Comparison of ENCODE assay signal across 1 cellular context in the genomic region with DNA sequence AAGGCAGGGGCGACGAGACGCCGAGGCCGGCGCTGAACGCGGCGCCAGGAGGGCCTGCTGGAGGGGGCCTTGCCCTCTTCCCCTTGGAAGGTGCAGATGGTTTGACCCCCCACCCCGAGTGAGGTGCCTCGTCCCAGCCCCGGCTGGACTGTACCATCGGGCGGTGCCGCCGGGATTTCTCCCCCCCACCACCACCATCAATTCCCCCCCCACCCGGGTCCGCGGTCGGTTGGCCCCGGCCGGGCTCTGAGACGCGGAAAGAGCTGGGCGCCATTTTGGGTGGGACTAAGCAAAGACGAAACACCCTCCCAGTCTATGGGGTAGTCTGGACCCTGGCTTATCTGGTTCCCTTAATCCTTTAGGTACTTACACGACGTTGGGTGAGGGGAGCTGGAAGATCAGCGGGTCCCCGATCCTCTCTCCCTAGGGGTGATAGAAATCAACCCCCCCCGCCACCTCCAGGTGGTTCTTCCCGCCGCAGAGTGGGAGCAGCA.
TF ChIP-seq lines count a peak whose summit lies in the region.

A gene with protein sequence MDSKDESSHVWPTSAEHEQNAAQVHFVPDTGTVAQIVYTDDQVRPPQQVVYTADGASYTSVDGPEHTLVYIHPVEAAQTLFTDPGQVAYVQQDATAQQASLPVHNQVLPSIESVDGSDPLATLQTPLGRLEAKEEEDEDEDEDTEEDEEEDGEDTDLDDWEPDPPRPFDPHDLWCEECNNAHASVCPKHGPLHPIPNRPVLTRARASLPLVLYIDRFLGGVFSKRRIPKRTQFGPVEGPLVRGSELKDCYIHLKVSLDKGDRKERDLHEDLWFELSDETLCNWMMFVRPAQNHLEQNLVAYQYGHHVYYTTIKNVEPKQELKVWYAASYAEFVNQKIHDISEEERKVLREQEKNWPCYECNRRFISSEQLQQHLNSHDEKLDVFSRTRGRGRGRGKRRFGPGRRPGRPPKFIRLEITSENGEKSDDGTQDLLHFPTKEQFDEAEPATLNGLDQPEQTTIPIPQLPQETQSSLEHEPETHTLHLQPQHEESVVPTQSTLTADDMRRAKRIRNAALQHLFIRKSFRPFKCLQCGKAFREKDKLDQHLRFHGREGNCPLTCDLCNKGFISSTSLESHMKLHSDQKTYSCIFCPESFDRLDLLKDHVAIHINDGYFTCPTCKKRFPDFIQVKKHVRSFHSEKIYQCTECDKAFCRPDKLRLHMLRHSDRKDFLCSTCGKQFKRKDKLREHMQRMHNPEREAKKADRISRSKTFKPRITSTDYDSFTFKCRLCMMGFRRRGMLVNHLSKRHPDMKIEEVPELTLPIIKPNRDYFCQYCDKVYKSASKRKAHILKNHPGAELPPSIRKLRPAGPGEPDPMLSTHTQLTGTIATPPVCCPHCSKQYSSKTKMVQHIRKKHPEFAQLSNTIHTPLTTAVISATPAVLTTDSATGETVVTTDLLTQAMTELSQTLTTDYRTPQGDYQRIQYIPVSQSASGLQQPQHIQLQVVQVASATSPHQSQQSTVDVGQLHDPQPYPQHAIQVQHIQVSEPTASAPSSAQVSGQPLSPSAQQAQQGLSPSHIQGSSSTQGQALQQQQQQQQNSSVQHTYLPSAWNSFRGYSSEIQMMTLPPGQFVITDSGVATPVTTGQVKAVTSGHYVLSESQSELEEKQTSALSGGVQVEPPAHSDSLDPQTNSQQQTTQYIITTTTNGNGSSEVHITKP (minus strand): TSS at position 484 of the 494 bp plus-strand sequence. CDS start 41,871 bp downstream, outside the sequence.

TF ChIP-seq in HCT116, 20 proteins besides CTCF, POLR2A, EP300 and RAD21:
- no peak for TF ChIP-seq EZH2phosphoT487 (IDR thresholded peaks at IDR 0.05; ENCODE audit: borderline replicate concordance)
- no peak for TF ChIP-seq EZH2 (IDR thresholded peaks at IDR 0.05)
- peak; percentile 72; the same call in 1 of the 2 replicates for TF ChIP-seq POLR2AphosphoS5 (IDR thresholded peaks at IDR 0.05; ENCODE audit: low read depth, low read length)
- TF ChIP-seq SIN3A (IDR thresholded peaks at IDR 0.05; ENCODE audit: low read depth) = no peak
- no peak for TF ChIP-seq TCF7L2 (IDR thresholded peaks at IDR 0.05; ENCODE audit: borderline replicate concordance, extremely low read depth, insufficient read depth, insufficient read length)
- TF ChIP-seq CEBPB (IDR thresholded peaks at IDR 0.05; ENCODE audit: low read depth) = no peak
- no peak for TF ChIP-seq ELF1 (IDR thresholded peaks at IDR 0.05; ENCODE audit: borderline replicate concordance, low read depth)
- TF ChIP-seq JUND (IDR thresholded peaks at IDR 0.05) = peak; percentile 87
- TF ChIP-seq, protein P1, sequence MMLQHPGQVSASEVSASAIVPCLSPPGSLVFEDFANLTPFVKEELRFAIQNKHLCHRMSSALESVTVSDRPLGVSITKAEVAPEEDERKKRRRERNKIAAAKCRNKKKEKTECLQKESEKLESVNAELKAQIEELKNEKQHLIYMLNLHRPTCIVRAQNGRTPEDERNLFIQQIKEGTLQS (IDR thresholded peaks at IDR 0.05) = no peak
- TF ChIP-seq SP1 (IDR thresholded peaks at IDR 0.05; ENCODE audit: low read depth) = peak; percentile 39
- TF ChIP-seq, protein P2, sequence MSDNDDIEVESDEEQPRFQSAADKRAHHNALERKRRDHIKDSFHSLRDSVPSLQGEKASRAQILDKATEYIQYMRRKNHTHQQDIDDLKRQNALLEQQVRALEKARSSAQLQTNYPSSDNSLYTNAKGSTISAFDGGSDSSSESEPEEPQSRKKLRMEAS (IDR thresholded peaks at IDR 0.05) = peak; percentile 74
- no peak for TF ChIP-seq CBX3 (IDR thresholded peaks at IDR 0.05; ENCODE audit: low read depth)
- TF ChIP-seq FOSL1 (IDR thresholded peaks at IDR 0.05; ENCODE audit: low read depth) = no peak
- TF ChIP-seq YY1 (IDR thresholded peaks at IDR 0.05; ENCODE audit: extremely low read depth, insufficient replicate concordance, low read depth, low read length) = peak; percentile 94
- peak; percentile 5; the same call in 1 of the 2 replicates for TF ChIP-seq ZFX (IDR thresholded peaks at IDR 0.05)
- no peak for TF ChIP-seq SRF (IDR thresholded peaks at IDR 0.05; ENCODE audit: low read depth)
- TF ChIP-seq EGR1 (IDR thresholded peaks at IDR 0.05; ENCODE audit: low read depth) = no peak
- TF ChIP-seq, protein P3, sequence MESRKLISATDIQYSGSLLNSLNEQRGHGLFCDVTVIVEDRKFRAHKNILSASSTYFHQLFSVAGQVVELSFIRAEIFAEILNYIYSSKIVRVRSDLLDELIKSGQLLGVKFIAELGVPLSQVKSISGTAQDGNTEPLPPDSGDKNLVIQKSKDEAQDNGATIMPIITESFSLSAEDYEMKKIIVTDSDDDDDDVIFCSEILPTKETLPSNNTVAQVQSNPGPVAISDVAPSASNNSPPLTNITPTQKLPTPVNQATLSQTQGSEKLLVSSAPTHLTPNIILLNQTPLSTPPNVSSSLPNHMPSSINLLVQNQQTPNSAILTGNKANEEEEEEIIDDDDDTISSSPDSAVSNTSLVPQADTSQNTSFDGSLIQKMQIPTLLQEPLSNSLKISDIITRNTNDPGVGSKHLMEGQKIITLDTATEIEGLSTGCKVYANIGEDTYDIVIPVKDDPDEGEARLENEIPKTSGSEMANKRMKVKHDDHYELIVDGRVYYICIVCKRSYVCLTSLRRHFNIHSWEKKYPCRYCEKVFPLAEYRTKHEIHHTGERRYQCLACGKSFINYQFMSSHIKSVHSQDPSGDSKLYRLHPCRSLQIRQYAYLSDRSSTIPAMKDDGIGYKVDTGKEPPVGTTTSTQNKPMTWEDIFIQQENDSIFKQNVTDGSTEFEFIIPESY (IDR thresholded peaks at IDR 0.05; ENCODE audit: extremely low read depth, insufficient replicate concordance, low read length) = no peak
- TF ChIP-seq ZNF274 (IDR thresholded peaks at IDR 0.05; ENCODE audit: low read depth, low read length) = no peak
- TF ChIP-seq, protein P4, sequence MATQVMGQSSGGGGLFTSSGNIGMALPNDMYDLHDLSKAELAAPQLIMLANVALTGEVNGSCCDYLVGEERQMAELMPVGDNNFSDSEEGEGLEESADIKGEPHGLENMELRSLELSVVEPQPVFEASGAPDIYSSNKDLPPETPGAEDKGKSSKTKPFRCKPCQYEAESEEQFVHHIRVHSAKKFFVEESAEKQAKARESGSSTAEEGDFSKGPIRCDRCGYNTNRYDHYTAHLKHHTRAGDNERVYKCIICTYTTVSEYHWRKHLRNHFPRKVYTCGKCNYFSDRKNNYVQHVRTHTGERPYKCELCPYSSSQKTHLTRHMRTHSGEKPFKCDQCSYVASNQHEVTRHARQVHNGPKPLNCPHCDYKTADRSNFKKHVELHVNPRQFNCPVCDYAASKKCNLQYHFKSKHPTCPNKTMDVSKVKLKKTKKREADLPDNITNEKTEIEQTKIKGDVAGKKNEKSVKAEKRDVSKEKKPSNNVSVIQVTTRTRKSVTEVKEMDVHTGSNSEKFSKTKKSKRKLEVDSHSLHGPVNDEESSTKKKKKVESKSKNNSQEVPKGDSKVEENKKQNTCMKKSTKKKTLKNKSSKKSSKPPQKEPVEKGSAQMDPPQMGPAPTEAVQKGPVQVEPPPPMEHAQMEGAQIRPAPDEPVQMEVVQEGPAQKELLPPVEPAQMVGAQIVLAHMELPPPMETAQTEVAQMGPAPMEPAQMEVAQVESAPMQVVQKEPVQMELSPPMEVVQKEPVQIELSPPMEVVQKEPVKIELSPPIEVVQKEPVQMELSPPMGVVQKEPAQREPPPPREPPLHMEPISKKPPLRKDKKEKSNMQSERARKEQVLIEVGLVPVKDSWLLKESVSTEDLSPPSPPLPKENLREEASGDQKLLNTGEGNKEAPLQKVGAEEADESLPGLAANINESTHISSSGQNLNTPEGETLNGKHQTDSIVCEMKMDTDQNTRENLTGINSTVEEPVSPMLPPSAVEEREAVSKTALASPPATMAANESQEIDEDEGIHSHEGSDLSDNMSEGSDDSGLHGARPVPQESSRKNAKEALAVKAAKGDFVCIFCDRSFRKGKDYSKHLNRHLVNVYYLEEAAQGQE (IDR thresholded peaks at IDR 0.05; ENCODE audit: low read depth) = no peak
